ENCODE assay signal across 17 cellular contexts in the genomic region with DNA sequence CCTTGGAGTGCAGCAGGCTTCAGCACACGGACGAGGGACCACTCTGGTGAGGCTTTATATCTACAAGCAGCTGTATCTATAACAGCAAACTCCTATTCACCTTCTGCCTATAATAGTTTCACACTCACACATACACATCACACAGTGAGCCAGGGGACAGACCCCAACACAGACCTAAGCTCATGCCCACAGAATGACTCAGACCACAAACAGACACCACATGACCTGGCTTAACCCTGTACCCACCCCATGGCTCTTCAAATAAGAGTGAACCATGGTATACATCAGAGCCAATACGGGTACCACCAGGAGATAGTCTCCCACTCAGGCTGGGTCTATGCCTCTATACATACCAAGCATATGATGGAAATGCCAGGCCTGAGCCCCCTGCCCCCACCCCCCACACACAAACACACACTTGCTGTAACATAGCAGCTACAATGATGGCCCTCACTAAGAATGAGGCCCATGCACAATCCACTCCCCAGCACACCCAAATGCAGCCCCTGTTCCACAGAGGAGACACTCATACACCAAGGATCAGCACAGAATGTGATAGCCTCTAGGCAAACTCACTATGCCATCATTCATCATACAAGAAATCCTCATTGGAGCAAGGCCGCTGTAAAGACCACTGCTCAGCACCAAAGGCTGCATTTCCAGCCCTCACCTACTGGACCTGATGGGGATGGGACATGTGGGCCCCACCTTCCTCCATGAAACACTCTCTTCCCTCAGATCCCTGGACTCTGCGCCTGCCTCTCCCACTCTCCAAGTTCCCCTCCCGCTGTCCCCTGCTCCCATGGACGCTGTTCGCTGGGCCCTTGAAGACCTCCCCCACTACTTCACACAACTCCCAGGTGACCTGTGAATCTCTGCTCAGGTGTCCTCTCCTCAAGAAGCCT.
DNase-seq lines count a peak whose midpoint lies in the region; ATAC-seq and TF ChIP-seq lines count a peak whose summit lies in the region.
"Had no signal": no experiment of that assay in that cellular context is flagged by ENCODE, and none has a peak within 500 bp of the region (broad histone marks: within the 10 kb centered on the region; RNA-seq: fewer than 3 reads in every experiment).

No MANE protein-coding gene starts in this region.

- no peaks in the 10 kb centered on the region for H3K27me3 Mint-ChIP-seq in activated T-helper 17 cell treated with anti-CD3 and anti-CD28 coated beads, Interleukin-2, amount 50 U/mL, for 72 hours
- H3K27me3 Mint-ChIP-seq: activated T-cell treated with anti-CD3 and anti-CD28 coated beads, Interleukin-2, amount 50 U/mL, for 24 hours had no signal

- H3K9me3 ChIP-seq in trophoblast cell (ENCODE audit: insufficient read depth, low read depth, low read length): no peaks in the 10 kb centered on the region
- H3K9me3 ChIP-seq in Karpas-422 (ENCODE audit: low read length): no peaks in the 10 kb centered on the region
- H3K9me3 ChIP-seq in WERI-Rb-1 (ENCODE audit: severe bottlenecking): no peaks in the 10 kb centered on the region
- H3K9me3 ChIP-seq: esophagus squamous epithelium, tibial artery had no signal

- no peak overlapping the region for H4K12ac ChIP-seq in trophoblast cell (ENCODE audit: low read depth, low read length)

- H3K79me2 ChIP-seq in trophoblast cell (ENCODE audit: control insufficient read depth, insufficient read depth, low read length, poor library complexity) (no peaks in the 10 kb centered on the region), Karpas-422 (ENCODE audit: low read length) (no peaks in the 10 kb centered on the region)
- H3K79me2 ChIP-seq: hepatocyte had no signal

- H4K91ac ChIP-seq in trophoblast cell (ENCODE audit: low read depth, low read length): no peak overlapping the region

- no peaks in the 10 kb centered on the region for H3K79me1 ChIP-seq in trophoblast cell (ENCODE audit: low read length)

- H3K4me3 Mint-ChIP-seq in activated T-helper 17 cell treated with anti-CD3 and anti-CD28 coated beads, Interleukin-2, amount 50 U/mL, for 72 hours: no peak overlapping the region
- H3K4me3 Mint-ChIP-seq: activated T-cell treated with anti-CD3 and anti-CD28 coated beads, Interleukin-2, amount 50 U/mL, for 24 hours had no signal

- no peaks in the 10 kb centered on the region for H3K9me3 Mint-ChIP-seq in activated T-helper 17 cell treated with anti-CD3 and anti-CD28 coated beads, Interleukin-2, amount 50 U/mL, for 72 hours
- H3K9me3 Mint-ChIP-seq: activated T-cell treated with anti-CD3 and anti-CD28 coated beads, Interleukin-2, amount 50 U/mL, for 24 hours had no signal

- WGBS in trophoblast cell (ENCODE audit: extremely low coverage, insufficient coverage, insufficient read length): no CpG with 5 or more reads among the region's 8 CpGs

- ATAC-seq in GM18498 (IDR thresholded peaks at IDR 0.05; ENCODE audit: unreplicated experiment) (peak; percentile 51), HG02610 (IDR thresholded peaks at IDR 0.05; ENCODE audit: unreplicated experiment) (peak; percentile 37)
- peak; percentile 62 for ATAC-seq in activated T-helper 17 cell treated with anti-CD3 and anti-CD28 coated beads, Interleukin-2, amount 50 U/mL, for 72 hours (replicated peaks)
- ATAC-seq: left colon had no signal

- no peaks in the 10 kb centered on the region for H3K27me3 ChIP-seq in trophoblast cell (ENCODE audit: insufficient read depth, low read length)
- H3K27me3 ChIP-seq in Karpas-422 (ENCODE audit: low read length): no peaks in the 10 kb centered on the region
- H3K27me3 ChIP-seq in WERI-Rb-1 (ENCODE audit: insufficient read depth, low read depth, severe bottlenecking): peaks cover 4% of the 10 kb centered on the region
- H3K27me3 ChIP-seq: esophagus squamous epithelium, hepatocyte, tibial artery had no signal

- peak in 1 of 2 donors; percentile 9 for DNase-seq in trophoblast cell
- DNase-seq in Karpas-422: no peak
- DNase-seq in A172 (ENCODE audit: low spot score): no peak
- no peak for DNase-seq in WERI-Rb-1
- no peak for DNase-seq in activated CD4-positive, alpha-beta T cell treated with anti-CD3 and anti-CD28 coated beads for 48 hours
- DNase-seq: activated CD4-positive, alpha-beta T cell treated with anti-CD3 and anti-CD28 coated beads for 1 hour; activated T-cell treated with anti-CD3 and anti-CD28 coated beads, Interleukin-2, amount 50 U/mL, for 24 hours; anterior cingulate cortex; cortex of kidney; esophagus squamous epithelium; KBM-7; left colon; tibial artery had no signal

- H3K14ac ChIP-seq in trophoblast cell (ENCODE audit: low read length): no peak overlapping the region

- no peaks in the 10 kb centered on the region for H3K4me1 Mint-ChIP-seq in activated T-helper 17 cell treated with anti-CD3 and anti-CD28 coated beads, Interleukin-2, amount 50 U/mL, for 72 hours

- no peak for TF ChIP-seq CTCF in WERI-Rb-1 (IDR thresholded peaks at IDR 0.05; ENCODE audit: low read depth, low read length)

- H4K20me1 ChIP-seq in Karpas-422 (ENCODE audit: insufficient read depth, low read depth, low read length): no peaks in the 10 kb centered on the region

- H3K4me2 ChIP-seq in trophoblast cell (ENCODE audit: low read length) (no peak overlapping the region), Karpas-422 (ENCODE audit: low read depth, low read length, poor library complexity, severe bottlenecking) (no peak overlapping the region)
- H3K4me2 ChIP-seq: hepatocyte had no signal

- no peak overlapping the region for H2AFZ ChIP-seq in trophoblast cell (ENCODE audit: insufficient read depth, low read length, poor library complexity)
- no peak overlapping the region for H2AFZ ChIP-seq in Karpas-422 (ENCODE audit: low read length)
- H2AFZ ChIP-seq: hepatocyte had no signal

- H3K36me3 ChIP-seq in trophoblast cell (ENCODE audit: control insufficient read depth in 1 of 2, insufficient read depth in 2 of 2, low read length in 2 of 2): no peaks in the 10 kb centered on the region
- no peaks in the 10 kb centered on the region for H3K36me3 ChIP-seq in Karpas-422 (ENCODE audit: insufficient read depth, low read length)
- no peaks in the 10 kb centered on the region for H3K36me3 ChIP-seq in WERI-Rb-1
- H3K36me3 ChIP-seq: esophagus squamous epithelium, tibial artery had no signal

- no peak overlapping the region for H2BK120ac ChIP-seq in trophoblast cell (ENCODE audit: insufficient read depth, low read length, poor library complexity)

- H2AK5ac ChIP-seq in trophoblast cell (ENCODE audit: low read length): peak overlapping the region; percentile 37

- H3K9me2 ChIP-seq in Karpas-422 (replicated peaks; ENCODE audit: insufficient read depth, low read length): no peaks in the 10 kb centered on the region

- H3K4ac ChIP-seq in trophoblast cell (ENCODE audit: low read depth, low read length): no peak overlapping the region

- no peak overlapping the region for H3K18ac ChIP-seq in trophoblast cell (ENCODE audit: low read length)

- no peak overlapping the region for H3K23ac ChIP-seq in trophoblast cell (ENCODE audit: low read length)

- H3K27ac ChIP-seq in trophoblast cell (ENCODE audit: low read depth, low read length) (no peak overlapping the region), Karpas-422 (ENCODE audit: low read length) (no peak overlapping the region), WERI-Rb-1 (no peak overlapping the region)
- H3K27ac ChIP-seq: esophagus squamous epithelium, hepatocyte, tibial artery had no signal

- H2BK5ac ChIP-seq in trophoblast cell (ENCODE audit: low read depth, low read length, poor library complexity): no peak overlapping the region

- H3K27ac Mint-ChIP-seq in activated T-helper 17 cell treated with anti-CD3 and anti-CD28 coated beads, Interleukin-2, amount 50 U/mL, for 72 hours: no peak overlapping the region
- H3K27ac Mint-ChIP-seq: activated T-cell treated with anti-CD3 and anti-CD28 coated beads, Interleukin-2, amount 50 U/mL, for 24 hours had no signal

- no peak overlapping the region for H4K8ac ChIP-seq in trophoblast cell (ENCODE audit: low read depth, low read length)

- H3K4me1 ChIP-seq in trophoblast cell (ENCODE audit: control insufficient read depth in 1 of 2, insufficient read depth in 2 of 2, low read length in 2 of 2): peaks cover 4 to 10% of the 10 kb centered on the region in 2 experiments
- H3K4me1 ChIP-seq in Karpas-422 (ENCODE audit: low read length): no peaks in the 10 kb centered on the region
- H3K4me1 ChIP-seq: tibial artery had no signal

- H3K36me3 Mint-ChIP-seq in activated T-helper 17 cell treated with anti-CD3 and anti-CD28 coated beads, Interleukin-2, amount 50 U/mL, for 72 hours (ENCODE audit: low read depth): no peaks in the 10 kb centered on the region

- H3K9ac ChIP-seq in trophoblast cell (ENCODE audit: low read length) (no peak overlapping the region), Karpas-422 (ENCODE audit: low read length) (no peak overlapping the region)

- H3K4me3 ChIP-seq in trophoblast cell (ENCODE audit: low read depth, low read length): no peak overlapping the region
- no peak overlapping the region for H3K4me3 ChIP-seq in Karpas-422 (ENCODE audit: low read length)
- H3K4me3 ChIP-seq in WERI-Rb-1 (ENCODE audit: low read depth, low read length): no peak overlapping the region
- H3K4me3 ChIP-seq: esophagus squamous epithelium, hepatocyte, tibial artery had no signal

- H2BK12ac ChIP-seq in trophoblast cell (ENCODE audit: low read length): peak overlapping the region; percentile 80
